In genomic region chr22:50641696-50642607, GRCh38 we compare ENCODE assay signal across 1 cellular context.
TF ChIP-seq lines count a peak whose summit lies in the region.

No MANE protein-coding gene starts in this region.

TF ChIP-seq in HepG2, 621 proteins besides CTCF, POLR2A, EP300 and RAD21 (continued from another document and continues in another):
- TF ChIP-seq ZBTB38 (CRISPR knock-in tag; IDR thresholded peaks at IDR 0.05) (peak; percentile 83), GRHL1 (CRISPR knock-in tag; conservative IDR thresholded peaks at IDR 0.05) (no peak), ATF5 (CRISPR knock-in tag; IDR thresholded peaks at IDR 0.05; ENCODE audit: low read depth) (no peak), ATF1 (CRISPR knock-in tag; IDR thresholded peaks at IDR 0.05) (no peak), ZFP90 (CRISPR knock-in tag; IDR thresholded peaks at IDR 0.05; ENCODE audit: borderline replicate concordance) (peak; percentile 63; the same call in 1 of the 2 replicates), TFDP1 (CRISPR knock-in tag; IDR thresholded peaks at IDR 0.05; ENCODE audit: borderline replicate concordance) (peak; percentile 82; the same call in 1 of the 2 replicates), ZNF704 (CRISPR knock-in tag; IDR thresholded peaks at IDR 0.05; ENCODE audit: borderline replicate concordance) (no peak), ZNF546 (CRISPR knock-in tag; conservative IDR thresholded peaks at IDR 0.05) (no peak), MBD4 (IDR thresholded peaks at IDR 0.05; ENCODE audit: borderline replicate concordance, low read length) (no peak), NFIC (IDR thresholded peaks at IDR 0.05; ENCODE audit: low read length) (peak; percentile 40; the same call in 1 of the 2 replicates), ZNF800 (CRISPR knock-in tag; IDR thresholded peaks at IDR 0.05) (peak; percentile 82; the same call in 1 of the 2 replicates), THAP7 (CRISPR knock-in tag; IDR thresholded peaks at IDR 0.05) (peak; percentile 68; the same call in 1 of the 2 replicates), MXI1 (IDR thresholded peaks at IDR 0.05; ENCODE audit: borderline replicate concordance, low read depth, low read length) (peak; percentile 69; the same call in 1 of the 3 replicates), IRX3 (CRISPR knock-in tag; IDR thresholded peaks at IDR 0.05; ENCODE audit: borderline replicate concordance, low read depth) (no peak), ARID5B (CRISPR knock-in tag; IDR thresholded peaks at IDR 0.05) (peak; percentile 79), LCORL (IDR thresholded peaks at IDR 0.05) (no peak), LCORL (CRISPR knock-in tag; IDR thresholded peaks at IDR 0.05) (peak; percentile 96), EEA1 (CRISPR knock-in tag; IDR thresholded peaks at IDR 0.05; ENCODE audit: borderline replicate concordance) (no peak), TSC22D2 (CRISPR knock-in tag; IDR thresholded peaks at IDR 0.05; ENCODE audit: borderline replicate concordance) (no peak), SYNCRIP (IDR thresholded peaks at IDR 0.05; ENCODE audit: insufficient read depth, low read depth, low read length) (no peak), MZF1 (CRISPR knock-in tag; IDR thresholded peaks at IDR 0.05; ENCODE audit: borderline replicate concordance) (no peak), JUNB (CRISPR knock-in tag; IDR thresholded peaks at IDR 0.05; ENCODE audit: borderline replicate concordance) (no peak), PAXIP1 (CRISPR knock-in tag; conservative IDR thresholded peaks at IDR 0.05) (peak; percentile 97), RXRB (CRISPR knock-in tag; IDR thresholded peaks at IDR 0.05; ENCODE audit: borderline replicate concordance) (peak; percentile 74), KLF6 (CRISPR knock-in tag; IDR thresholded peaks at IDR 0.05) (peak; percentile 72; the same call in 1 of the 2 replicates), HNF1A (IDR thresholded peaks at IDR 0.05; ENCODE audit: low read depth) (peak; percentile 56; the same call in 1 of the 2 replicates), HNF1A (CRISPR knock-in tag; IDR thresholded peaks at IDR 0.05; ENCODE audit: borderline replicate concordance) (peak; percentile 58; the same call in 1 of the 2 replicates), MIXL1 (CRISPR knock-in tag; IDR thresholded peaks at IDR 0.05) (no peak), IRF2 (CRISPR knock-in tag; IDR thresholded peaks at IDR 0.05) (peak; percentile 41), ZNF205 (CRISPR knock-in tag; IDR thresholded peaks at IDR 0.05) (0 out of 2 replicates have a peak, but pooled peaks have one; percentile 56), THYN1 (CRISPR knock-in tag; IDR thresholded peaks at IDR 0.05; ENCODE audit: borderline replicate concordance, low read depth) (no peak), MATR3 (CRISPR knock-in tag; IDR thresholded peaks at IDR 0.05) (no peak), TIGD3 (CRISPR knock-in tag; IDR thresholded peaks at IDR 0.05; ENCODE audit: borderline replicate concordance) (no peak), ZNF260 (CRISPR knock-in tag; IDR thresholded peaks at IDR 0.05; ENCODE audit: borderline replicate concordance, low read depth) (no peak), ZNF180 (CRISPR knock-in tag; IDR thresholded peaks at IDR 0.05; ENCODE audit: borderline replicate concordance, low read depth) (no peak), STAT5B (CRISPR knock-in tag; IDR thresholded peaks at IDR 0.05) (no peak), MAFF (IDR thresholded peaks at IDR 0.05; ENCODE audit: low read depth, low read length) (no peak), RNF2 (conservative IDR thresholded peaks at IDR 0.05; ENCODE audit: low read depth) (peak; percentile 52; the same call in 1 of the 2 replicates), ZNF629 (CRISPR knock-in tag; conservative IDR thresholded peaks at IDR 0.05) (0 out of 2 replicates have a peak, but pooled peaks have one; percentile 9), NFE2L2 (IDR thresholded peaks at IDR 0.05; ENCODE audit: low read length) (no peak)
